Comparison of ENCODE assay signal across 11 cellular contexts in genomic region chr4:19729873-19730735, GRCh38.
A peak's percentile ranks its signal among the peaks of the same experiment; 100 is the strongest.
DNase-seq lines count a peak whose midpoint lies in the region; ATAC-seq and TF ChIP-seq lines count a peak whose summit lies in the region.
"Had no signal": no experiment of that assay in that cellular context is flagged by ENCODE, and none has a peak within 500 bp of the region (broad histone marks: within the 10 kb centered on the region; RNA-seq: fewer than 3 reads in every experiment).

No MANE protein-coding gene starts in this region.

- DNase-seq in Kasumi-1 (lab: John Stamatoyannopoulos, UW) (peak; percentile 86 to 89), nephron progenitor cell (no peak), NCI-H2171 (lab: John Stamatoyannopoulos, UW) (no peak), NCI-H748 (lab: John Stamatoyannopoulos, UW; ENCODE audit: unreplicated experiment) (no peak)
- peak; percentile 23 for DNase-seq in activated CD8-positive, alpha-beta T cell treated with anti-CD3 and anti-CD28 coated beads, Interleukin-2, amount 10 ng/mL, durations not matched to agents 7 days and 5 days
- DNase-seq in CD8-positive, alpha-beta T cell = no peak
- no peak for DNase-seq in activated T-cell treated with anti-CD3 and anti-CD28 coated beads, Interleukin-2, amount 50 U/mL, for 4 hours
- DNase-seq: activated CD4-positive, CD25-positive, alpha-beta regulatory T cell; DMS 273 treated with DMSO at 0.1 percent for 48 hours had no signal

- no peaks in the 10 kb centered on the region for H3K4me1 ChIP-seq in CD8-positive, alpha-beta T cell (ENCODE audit: insufficient read depth, low read length)

- POLR2A ChIA-PET in activated CD8-positive, alpha-beta T cell treated with anti-CD3 and anti-CD28 coated beads, Interleukin-2, amount 10 ng/mL, durations not matched to agents 7 days and 5 days (lab: Charles Lee) = no interaction called here
- POLR2A ChIA-PET in CD8-positive, alpha-beta T cell (lab: Charles Lee) = no interaction called here

- H3K36me3 ChIP-seq in CD8-positive, alpha-beta T cell (ENCODE audit: insufficient read depth, low read length) = no peaks in the 10 kb centered on the region

- peaks cover 3% of the 10 kb centered on the region for H3K9me3 Mint-ChIP-seq in activated CD8-positive, alpha-beta T cell treated with anti-CD3 and anti-CD28 coated beads, Interleukin-2, amount 10 ng/mL, durations not matched to agents 7 days and 5 days (ENCODE audit: insufficient read depth)
- H3K9me3 Mint-ChIP-seq in nephron progenitor cell = peaks cover 5% of the 10 kb centered on the region
- peaks cover 15% of the 10 kb centered on the region for H3K9me3 Mint-ChIP-seq in CD8-positive, alpha-beta T cell
- H3K9me3 Mint-ChIP-seq in activated T-cell treated with anti-CD3 and anti-CD28 coated beads, Interleukin-2, amount 50 U/mL, for 4 hours = peaks cover 5% of the 10 kb centered on the region

- no peaks in the 10 kb centered on the region for H3K27me3 Mint-ChIP-seq in activated CD8-positive, alpha-beta T cell treated with anti-CD3 and anti-CD28 coated beads, Interleukin-2, amount 10 ng/mL, durations not matched to agents 7 days and 5 days (ENCODE audit: low read depth)
- no peaks in the 10 kb centered on the region for H3K27me3 Mint-ChIP-seq in nephron progenitor cell (ENCODE audit: low read depth, poor library complexity)
- H3K27me3 Mint-ChIP-seq in CD8-positive, alpha-beta T cell (ENCODE audit: low read depth) = no peaks in the 10 kb centered on the region
- H3K27me3 Mint-ChIP-seq in activated T-cell treated with anti-CD3 and anti-CD28 coated beads, Interleukin-2, amount 50 U/mL, for 4 hours (ENCODE audit: low read depth) = no peaks in the 10 kb centered on the region
- H3K27me3 Mint-ChIP-seq: dendritic cell treated with granulocyte-macrophage colony-stimulating factor and Interleukin-4, amounts not matched to agents 40 ng/mL and 50 ng/mL, for 4 days had no signal

- no peak overlapping the region for H3K4me3 ChIP-seq in CD8-positive, alpha-beta T cell (ENCODE audit: low read depth, low read length)

- intact Hi-C loops in CD8-positive, alpha-beta T cell (cut with DNase I, micrococcal nuclease) = no loop called here

- H3K4me1 Mint-ChIP-seq in activated CD8-positive, alpha-beta T cell treated with anti-CD3 and anti-CD28 coated beads, Interleukin-2, amount 10 ng/mL, durations not matched to agents 7 days and 5 days (ENCODE audit: low read depth) = peaks cover 11% of the 10 kb centered on the region
- H3K4me1 Mint-ChIP-seq in nephron progenitor cell = no peaks in the 10 kb centered on the region
- H3K4me1 Mint-ChIP-seq in CD8-positive, alpha-beta T cell (ENCODE audit: low read depth) = no peaks in the 10 kb centered on the region
- H3K4me1 Mint-ChIP-seq in activated T-cell treated with anti-CD3 and anti-CD28 coated beads, Interleukin-2, amount 50 U/mL, for 4 hours (ENCODE audit: low read depth) = peaks cover 8% of the 10 kb centered on the region

- no peak overlapping the region for H3K27ac Mint-ChIP-seq in activated CD8-positive, alpha-beta T cell treated with anti-CD3 and anti-CD28 coated beads, Interleukin-2, amount 10 ng/mL, durations not matched to agents 7 days and 5 days
- H3K27ac Mint-ChIP-seq in nephron progenitor cell = peak overlapping the region; percentile 26
- H3K27ac Mint-ChIP-seq in CD8-positive, alpha-beta T cell = no peak overlapping the region
- H3K27ac Mint-ChIP-seq: dendritic cell treated with granulocyte-macrophage colony-stimulating factor and Interleukin-4, amounts not matched to agents 40 ng/mL and 50 ng/mL, for 4 days had no signal

- ATAC-seq in GM18907 (IDR thresholded peaks at IDR 0.05; ENCODE audit: unreplicated experiment) = peak; percentile 69
- ATAC-seq in activated CD8-positive, alpha-beta T cell treated with anti-CD3 and anti-CD28 coated beads, Interleukin-2, amount 10 ng/mL, durations not matched to agents 7 days and 5 days = no peak
- ATAC-seq in CD8-positive, alpha-beta T cell = no peak
- no peak for ATAC-seq in activated T-cell treated with anti-CD3 and anti-CD28 coated beads, Interleukin-2, amount 50 U/mL, for 4 hours

- H3K4me3 Mint-ChIP-seq in activated CD8-positive, alpha-beta T cell treated with anti-CD3 and anti-CD28 coated beads, Interleukin-2, amount 10 ng/mL, durations not matched to agents 7 days and 5 days = no peak overlapping the region
- no peak overlapping the region for H3K4me3 Mint-ChIP-seq in nephron progenitor cell
- H3K4me3 Mint-ChIP-seq in CD8-positive, alpha-beta T cell = no peak overlapping the region
- H3K4me3 Mint-ChIP-seq in activated T-cell treated with anti-CD3 and anti-CD28 coated beads, Interleukin-2, amount 50 U/mL, for 4 hours = no peak overlapping the region
- H3K4me3 Mint-ChIP-seq: dendritic cell treated with granulocyte-macrophage colony-stimulating factor and Interleukin-4, amounts not matched to agents 40 ng/mL and 50 ng/mL, for 4 days had no signal

- no peaks in the 10 kb centered on the region for H3K27me3 ChIP-seq in CD8-positive, alpha-beta T cell (ENCODE audit: insufficient read depth, low read length)

- H3K27ac ChIP-seq in CD8-positive, alpha-beta T cell (ENCODE audit: low read depth, low read length) = no peak overlapping the region

- no peak for TF ChIP-seq CTCF in nephron progenitor cell (IDR thresholded peaks at IDR 0.05)
- TF ChIP-seq CTCF in CD8-positive, alpha-beta T cell (IDR thresholded peaks at IDR 0.05) = no peak

- no peaks in the 10 kb centered on the region for H3K9me3 ChIP-seq in CD8-positive, alpha-beta T cell (ENCODE audit: low read length)

- CTCF ChIA-PET in activated CD8-positive, alpha-beta T cell treated with anti-CD3 and anti-CD28 coated beads, Interleukin-2, amount 10 ng/mL, durations not matched to agents 7 days and 5 days (lab: Charles Lee) = no interaction called here
- CTCF ChIA-PET in CD8-positive, alpha-beta T cell (lab: Charles Lee) = no interaction called here

- no peaks in the 10 kb centered on the region for H3K36me3 Mint-ChIP-seq in activated CD8-positive, alpha-beta T cell treated with anti-CD3 and anti-CD28 coated beads, Interleukin-2, amount 10 ng/mL, durations not matched to agents 7 days and 5 days (ENCODE audit: low read depth)
- peaks cover 4% of the 10 kb centered on the region for H3K36me3 Mint-ChIP-seq in nephron progenitor cell (ENCODE audit: low read depth)
- no peaks in the 10 kb centered on the region for H3K36me3 Mint-ChIP-seq in CD8-positive, alpha-beta T cell
- H3K36me3 Mint-ChIP-seq in activated T-cell treated with anti-CD3 and anti-CD28 coated beads, Interleukin-2, amount 50 U/mL, for 4 hours (ENCODE audit: insufficient read depth) = no peaks in the 10 kb centered on the region

Comparison
In these comparisons a context has a peak if more than half of its experiments do, and no peak if none do; other contexts are left out.
1. DNase-seq: peak in Kasumi-1 (2 of 2) and activated CD8-positive, alpha-beta T cell treated with anti-CD3 and anti-CD28 coated beads, Interleukin-2, amount 10 ng/mL, durations not matched to agents 7 days and 5 days (single experiment); none in nephron progenitor cell (single experiment), NCI-H2171 (single experiment), NCI-H748 (single experiment), CD8-positive, alpha-beta T cell (0 of 7) and activated T-cell treated with anti-CD3 and anti-CD28 coated beads, Interleukin-2, amount 50 U/mL, for 4 hours (single experiment).